ENCODE assay signal across 8 cellular contexts in the genomic region with DNA sequence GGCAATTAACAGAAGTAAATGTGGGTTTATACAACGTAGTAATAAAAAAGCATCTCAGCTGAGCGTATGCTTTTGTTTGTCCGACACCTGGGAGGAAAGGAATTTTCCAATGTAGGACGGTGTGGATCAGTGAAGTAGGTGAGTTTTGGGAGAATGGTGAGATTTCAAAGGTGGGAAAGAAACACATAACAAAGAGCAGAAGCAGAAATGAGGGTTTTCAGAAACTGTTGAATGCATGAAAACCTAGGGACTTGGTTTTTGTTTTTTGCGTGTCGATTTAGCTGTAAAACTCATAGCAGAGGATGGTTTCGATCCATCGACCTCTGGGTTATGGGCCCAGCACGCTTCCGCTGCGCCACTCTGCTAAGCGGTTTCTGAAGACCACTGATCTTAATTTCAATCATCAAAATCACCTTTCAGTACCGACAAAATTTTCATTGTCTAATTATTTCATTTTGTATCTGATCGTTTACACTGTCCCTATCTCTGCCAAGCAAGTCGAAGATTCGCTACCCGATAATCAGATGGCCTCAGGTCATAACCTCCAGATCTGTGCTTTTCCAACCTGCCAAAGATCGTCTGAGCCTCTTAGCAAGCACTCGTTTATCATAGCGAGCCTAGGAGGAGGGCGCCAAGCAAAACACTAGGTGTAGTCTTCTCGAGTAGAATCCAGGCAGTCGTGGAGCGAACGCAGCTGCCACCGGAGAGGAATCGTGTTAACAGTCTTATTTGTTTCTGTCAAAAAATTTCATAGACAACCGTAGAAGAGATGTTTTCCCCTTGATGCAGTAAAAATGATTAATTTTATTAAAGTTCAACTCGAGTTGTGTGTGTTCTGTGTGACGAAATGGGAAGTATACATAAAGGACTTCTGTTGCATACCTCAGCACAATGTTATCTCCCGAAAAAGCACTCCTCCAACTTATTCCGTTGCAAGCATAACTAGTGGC. TPM values are rescaled to one million over a fixed set of nuclear protein-coding genes. Genes with fewer than 3 reads are reported as not detected.
DNase-seq lines count a peak whose midpoint lies in the region; ATAC-seq and FAIRE-seq lines count a peak whose summit lies in the region.

No MANE protein-coding gene starts in this region.

- peak overlapping the region; percentile 76 for H3K4me3 Mint-ChIP-seq in activated T-cell treated with anti-CD3 and anti-CD28 coated beads, Interleukin-2, amount 50 U/mL, for 4 hours

- no peaks in the 10 kb centered on the region for H3K36me3 Mint-ChIP-seq in activated T-cell treated with anti-CD3 and anti-CD28 coated beads, Interleukin-2, amount 50 U/mL, for 4 hours (ENCODE audit: insufficient read depth)

- DNase-seq in stimulated activated naive CD4-positive, alpha-beta T cell (lab: John Stamatoyannopoulos, UW), result peak; percentile 9 to 82 (median 48)
- DNase-seq in stimulated activated naive CD4-positive, alpha-beta T cell treated with Interleukin-2 at 50 U/mL for 16 hours (lab: John Stamatoyannopoulos, UW), result no peak
- DNase-seq in NCI-H748 treated with DMSO at 0.1 percent for 48 hours (lab: John Stamatoyannopoulos, UW) (peak; percentile 91), head of caudate nucleus (peak; percentile 18 to 84 (median 56)), frontal cortex (ENCODE audit: low spot score in 2 of 2) (no peak), GOT3 (lab: John Stamatoyannopoulos, UW) (no peak)
- peak; percentile 32 for DNase-seq in activated T-cell treated with anti-CD3 and anti-CD28 coated beads, Interleukin-2, amount 50 U/mL, for 4 hours
- DNase-seq in stimulated activated CD4-positive, alpha-beta T cell treated with anti-CD3 and anti-CD28 coated beads, Interleukin-1b, Interleukin-23, amount 100 ng/mL, for 4 hours (ENCODE audit: low read depth in 2 of 2), result peak; percentile 18 to 50

- H3K27me3 Mint-ChIP-seq in activated T-cell treated with anti-CD3 and anti-CD28 coated beads, Interleukin-2, amount 50 U/mL, for 4 hours (ENCODE audit: low read depth), result peaks cover 37% of the 10 kb centered on the region

- H3K9me3 Mint-ChIP-seq in activated T-cell treated with anti-CD3 and anti-CD28 coated beads, Interleukin-2, amount 50 U/mL, for 4 hours, result no peaks in the 10 kb centered on the region

- intact Hi-C loops in head of caudate nucleus (cut with DNase I), result no loop called here

- no peak for FAIRE-seq in frontal cortex (lab: Jason Lieb, UNC)

- ATAC-seq in activated T-cell treated with anti-CD3 and anti-CD28 coated beads, Interleukin-2, amount 50 U/mL, for 4 hours, result peak; percentile 75 to 78

- H3K4me1 Mint-ChIP-seq in activated T-cell treated with anti-CD3 and anti-CD28 coated beads, Interleukin-2, amount 50 U/mL, for 4 hours (ENCODE audit: low read depth), result peaks cover 7% of the 10 kb centered on the region

RNA-seq across cellular contexts. Expression of a gene that starts 20.9 kb away (rescaled TPM):
- not detected for total RNA-seq in activated T-cell treated with anti-CD3 and anti-CD28 coated beads, Interleukin-2, amount 50 U/mL, for 4 hours
- total RNA-seq in frontal cortex, result not detected

RNA-seq across cellular contexts. Expression of a gene that starts 55.6 kb away (rescaled TPM):
- total RNA-seq in activated T-cell treated with anti-CD3 and anti-CD28 coated beads, Interleukin-2, amount 50 U/mL, for 4 hours, result 1 to 10 TPM; 1.9 to 2.5 (median 2.2) TPM
- 2.9 TPM for total RNA-seq in frontal cortex

Comparison
In these comparisons a context has a peak if more than half of its experiments do, and no peak if none do; other contexts are left out.
1. DNase-seq: peak in stimulated activated naive CD4-positive, alpha-beta T cell (6 of 6), NCI-H748 treated with DMSO at 0.1 percent for 48 hours (single experiment), activated T-cell treated with anti-CD3 and anti-CD28 coated beads, Interleukin-2, amount 50 U/mL, for 4 hours (single experiment), head of caudate nucleus (42 of 42) and stimulated activated CD4-positive, alpha-beta T cell treated with anti-CD3 and anti-CD28 coated beads, Interleukin-1b, Interleukin-23, amount 100 ng/mL, for 4 hours (2 of 2); none in stimulated activated naive CD4-positive, alpha-beta T cell treated with Interleukin-2 at 50 U/mL for 16 hours (single experiment), frontal cortex (0 of 2) and GOT3 (single experiment).